ENCODE assay signal across 22 cellular contexts in the genomic region with DNA sequence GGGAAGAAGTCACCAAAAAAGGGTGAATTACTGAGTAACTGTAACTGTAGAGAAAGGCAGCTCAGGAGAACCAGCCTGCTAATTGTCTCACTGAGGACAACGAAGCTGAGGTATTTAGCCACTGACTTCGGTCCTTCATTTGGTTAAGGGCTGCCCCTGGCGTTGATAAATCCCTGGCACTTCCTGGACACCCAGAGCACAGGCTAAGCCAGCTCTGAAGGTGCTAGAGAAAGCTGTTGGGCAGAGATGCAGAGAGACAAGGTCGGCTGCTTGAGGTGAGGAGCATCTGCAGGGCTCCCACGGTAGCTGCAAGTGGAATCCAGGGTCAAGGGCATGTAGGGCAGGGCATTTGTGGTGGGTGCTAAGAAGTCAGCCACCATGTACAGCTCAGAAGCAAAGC. TPM values are rescaled to one million over a fixed set of nuclear protein-coding genes. Genes with fewer than 3 reads are reported as not detected.
A peak's percentile ranks its signal among the peaks of the same experiment; 100 is the strongest.
DNase-seq lines count a peak whose midpoint lies in the region; ATAC-seq and TF ChIP-seq lines count a peak whose summit lies in the region.
"Had no signal": no experiment of that assay in that cellular context is flagged by ENCODE, and none has a peak within 500 bp of the region (broad histone marks: within the 10 kb centered on the region; RNA-seq: fewer than 3 reads in every experiment).

No MANE protein-coding gene starts in this region.

- no peaks in the 10 kb centered on the region for H3K4me1 ChIP-seq in cardiac muscle cell (ENCODE audit: low read depth)
- H3K4me1 ChIP-seq in heart right ventricle = peaks cover 0 to 7% (median 0%) of the 10 kb centered on the region in 9 donors
- H3K4me1 ChIP-seq in endodermal cell (ENCODE audit: control insufficient read depth, insufficient read depth, low read length) = no peaks in the 10 kb centered on the region
- H3K4me1 ChIP-seq in colonic mucosa = no peaks in the 10 kb centered on the region
- H3K4me1 ChIP-seq: BLaER1, Peyer's patch had no signal

- peaks cover 35% of the 10 kb centered on the region for H3K4me1 Mint-ChIP-seq in WTC11
- H3K4me1 Mint-ChIP-seq in endodermal cell = peaks cover 31% of the 10 kb centered on the region
- peaks cover 5% of the 10 kb centered on the region for H3K4me1 Mint-ChIP-seq in activated CD4-positive, alpha-beta T cell treated with anti-CD3 and anti-CD28 coated beads for 36 hours

- WGBS in heart right ventricle, 2 donors = 59 to 68% methylated on average over 5 of the region's 5 CpGs
- WGBS in endodermal cell (ENCODE audit: insufficient coverage in 1 of 2, insufficient read length in 1 of 2), 2 experiments = 86 to 100% methylated on average over 3 to 5 of the region's 5 CpGs

- H3K36me3 Mint-ChIP-seq in WTC11 = no peaks in the 10 kb centered on the region
- peaks cover 2% of the 10 kb centered on the region for H3K36me3 Mint-ChIP-seq in endodermal cell (ENCODE audit: low read depth)
- no peaks in the 10 kb centered on the region for H3K36me3 Mint-ChIP-seq in activated CD4-positive, alpha-beta T cell treated with anti-CD3 and anti-CD28 coated beads for 36 hours (ENCODE audit: low read depth)

- ATAC-seq in heart right ventricle = no peak
- ATAC-seq in WTC11 = peak; percentile 26; the same call in 1 of the 2 replicates
- ATAC-seq in activated CD4-positive, alpha-beta T cell treated with anti-CD3 and anti-CD28 coated beads for 36 hours = no peak
- ATAC-seq in GM19035 (IDR thresholded peaks at IDR 0.05; ENCODE audit: unreplicated experiment) = no peak

- intact Hi-C loops in heart right ventricle (cut with DNase I) (no loop called here), colonic mucosa (cut with DNase I) (no loop called here)
- intact Hi-C loops in activated CD4-positive, alpha-beta T cell treated with anti-CD3 and anti-CD28 coated beads for 36 hours (cut with DNase I, micrococcal nuclease) = no loop called here

- H3K9me3 ChIP-seq in cardiac muscle cell (ENCODE audit: low read depth) = no peaks in the 10 kb centered on the region
- H3K9me3 ChIP-seq in heart right ventricle = no peaks in the 10 kb centered on the region
- no peaks in the 10 kb centered on the region for H3K9me3 ChIP-seq in endodermal cell (ENCODE audit: control insufficient read depth, low read length)
- H3K9me3 ChIP-seq in colonic mucosa = no peaks in the 10 kb centered on the region
- H3K9me3 ChIP-seq: BLaER1, Peyer's patch had no signal

- H3K9me3 Mint-ChIP-seq in WTC11 (no peaks in the 10 kb centered on the region), endodermal cell (no peaks in the 10 kb centered on the region)
- no peaks in the 10 kb centered on the region for H3K9me3 Mint-ChIP-seq in activated CD4-positive, alpha-beta T cell treated with anti-CD3 and anti-CD28 coated beads for 36 hours (ENCODE audit: low read depth)
- H3K9me3 Mint-ChIP-seq: CD4-positive, alpha-beta T cell had no signal

- POLR2A ChIA-PET in WTC11 (lab: Charles Lee) = no interaction called here
- POLR2A ChIA-PET in activated CD4-positive, alpha-beta T cell treated with anti-CD3 and anti-CD28 coated beads for 36 hours (lab: Charles Lee) = no interaction called here

- DNase-seq in cardiac muscle cell (ENCODE audit: low read depth in 1 of 2, low spot score in 1 of 2) = no peak
- no peak for DNase-seq in heart right ventricle
- no peak for DNase-seq in WTC11 (ENCODE audit: low spot score)
- peak; percentile 40 for DNase-seq in endodermal cell
- DNase-seq in stimulated activated CD4-positive, alpha-beta T cell treated with anti-CD3 and anti-CD28 coated beads, Interleukin-4, amount 100 ng/mL, for 24 hours = no peak
- DNase-seq in colonic mucosa = no peak
- DNase-seq in activated CD4-positive, alpha-beta T cell treated with anti-CD3 and anti-CD28 coated beads for 36 hours = no peak
- DNase-seq: 8988T; CD4-positive, alpha-beta T cell; H7; KG1; MM.1S; NCI-H1694; NCI-H2029 treated with DMSO at 0.1 percent for 48 hours; NCI-H446 treated with DMSO at 0.1 percent for 48 hours; NCI-H69; OCI-M1; Peyer's patch; SHP77 treated with DMSO at 0.1 percent for 48 hours had no signal

- H3K27me3 ChIP-seq in cardiac muscle cell (no peaks in the 10 kb centered on the region), heart right ventricle (peaks cover 0 to 88% (median 0%) of the 10 kb centered on the region in 7 donors), endodermal cell (ENCODE audit: control insufficient read depth, insufficient read depth, low read length, poor library complexity, severe bottlenecking) (no peaks in the 10 kb centered on the region), colonic mucosa (no peaks in the 10 kb centered on the region)
- H3K27me3 ChIP-seq: Peyer's patch had no signal

- CTCF ChIA-PET in WTC11 (lab: Charles Lee) = no interaction called here
- CTCF ChIA-PET in activated CD4-positive, alpha-beta T cell treated with anti-CD3 and anti-CD28 coated beads for 36 hours (lab: Charles Lee) = no interaction called here

- no peak for TF ChIP-seq CTCF in cardiac muscle cell (IDR thresholded peaks at IDR 0.05; ENCODE audit: low read depth, low read length)
- TF ChIP-seq CTCF in heart right ventricle (IDR thresholded peaks at IDR 0.05) = no peak
- no peak for TF ChIP-seq CTCF in WTC11 (IDR thresholded peaks at IDR 0.05)
- TF ChIP-seq CTCF in endodermal cell (conservative IDR thresholded peaks at IDR 0.05) = no peak
- no peak for TF ChIP-seq CTCF in colonic mucosa (IDR thresholded peaks at IDR 0.05)

- H3K36me3 ChIP-seq in cardiac muscle cell = no peaks in the 10 kb centered on the region
- no peaks in the 10 kb centered on the region for H3K36me3 ChIP-seq in heart right ventricle
- H3K36me3 ChIP-seq in endodermal cell (ENCODE audit: control insufficient read depth, insufficient read depth, low read length) = no peaks in the 10 kb centered on the region
- no peaks in the 10 kb centered on the region for H3K36me3 ChIP-seq in colonic mucosa
- H3K36me3 ChIP-seq: BLaER1, Peyer's patch had no signal

- no peak overlapping the region for H3K27ac Mint-ChIP-seq in WTC11
- H3K27ac Mint-ChIP-seq in endodermal cell = no peak overlapping the region
- H3K27ac Mint-ChIP-seq in activated CD4-positive, alpha-beta T cell treated with anti-CD3 and anti-CD28 coated beads for 36 hours = no peak overlapping the region
- H3K27ac Mint-ChIP-seq: CD4-positive, alpha-beta T cell had no signal

- H3K27ac ChIP-seq in cardiac muscle cell = peak overlapping the region; percentile 4
- no peak overlapping the region for H3K27ac ChIP-seq in heart right ventricle
- H3K27ac ChIP-seq in endodermal cell (ENCODE audit: low read depth, low read length) = no peak overlapping the region
- no peak overlapping the region for H3K27ac ChIP-seq in colonic mucosa
- H3K27ac ChIP-seq: BLaER1, Peyer's patch, SK-N-MC had no signal

- H3K4me3 Mint-ChIP-seq in WTC11 (no peak overlapping the region), endodermal cell (no peak overlapping the region)
- H3K4me3 Mint-ChIP-seq in activated CD4-positive, alpha-beta T cell treated with anti-CD3 and anti-CD28 coated beads for 36 hours = no peak overlapping the region
- H3K4me3 Mint-ChIP-seq: CD4-positive, alpha-beta T cell had no signal

- H3K27me3 Mint-ChIP-seq in WTC11 (ENCODE audit: low read depth) = no peaks in the 10 kb centered on the region
- peaks cover 3% of the 10 kb centered on the region for H3K27me3 Mint-ChIP-seq in endodermal cell (ENCODE audit: insufficient read depth)
- H3K27me3 Mint-ChIP-seq in activated CD4-positive, alpha-beta T cell treated with anti-CD3 and anti-CD28 coated beads for 36 hours = peaks cover 2% of the 10 kb centered on the region
- H3K27me3 Mint-ChIP-seq: CD4-positive, alpha-beta T cell had no signal

- no peak overlapping the region for H3K4me3 ChIP-seq in cardiac muscle cell
- H3K4me3 ChIP-seq in heart right ventricle = no peak overlapping the region
- no peak overlapping the region for H3K4me3 ChIP-seq in endodermal cell (ENCODE audit: low read length)
- H3K4me3 ChIP-seq in colonic mucosa = no peak overlapping the region
- H3K4me3 ChIP-seq: BLaER1, Peyer's patch, SK-N-MC had no signal

- no peak overlapping the region for H3K9ac ChIP-seq in endodermal cell (ENCODE audit: extremely low read depth, low read length, poor library complexity, severe bottlenecking)
- no peak overlapping the region for H3K9ac ChIP-seq in colonic mucosa (ENCODE audit: low read depth in 2 of 2, low read length in 2 of 2)
- H3K9ac ChIP-seq: BLaER1 had no signal

RNA-seq across cellular contexts. Expression of gene AP1S2, which starts 33.4 kb away (rescaled TPM):
- 177 and 272 TPM in 2 replicates for total RNA-seq in cardiac muscle cell
- 132 and 139 TPM in 2 replicates for polyA plus RNA-seq in cardiac muscle cell
- total RNA-seq in heart right ventricle = 100 to 1,000 TPM; 112 to 191 (median 131) TPM
- 10 to 100 TPM; 47.4 to 60.2 TPM for polyA plus RNA-seq in heart right ventricle
- 164 to 184 TPM (median 171 TPM) in 3 replicates for total RNA-seq in WTC11 (2021)
- 100 to 1,000 TPM; 133 to 220 TPM for total RNA-seq in endodermal cell
- 128 TPM for polyA plus RNA-seq in endodermal cell (2013, experiment 1 of 2)
- 136 TPM for polyA plus RNA-seq in endodermal cell (2013, experiment 2 of 2)
- total RNA-seq in colonic mucosa = 10 to 100 TPM; 10.9 to 20.7 TPM
- 10 to 100 TPM; 22.3 to 24.5 TPM for total RNA-seq in activated CD4-positive, alpha-beta T cell treated with anti-CD3 and anti-CD28 coated beads for 36 hours
